1 cellular context compared by ENCODE assay signal in genomic region chr2:215460682-215461081, GRCh38.
TF ChIP-seq lines count a peak whose summit lies in the region.

No MANE protein-coding gene starts in this region.

TF ChIP-seq in HepG2, 621 proteins besides CTCF, POLR2A, EP300 and RAD21 (continued from another document and continues in another):
- TF ChIP-seq KIAA2018 (CRISPR knock-in tag; IDR thresholded peaks at IDR 0.05; ENCODE audit: borderline replicate concordance): no peak
- TF ChIP-seq ZBTB2 (CRISPR knock-in tag; IDR thresholded peaks at IDR 0.05; ENCODE audit: low read depth): no peak
- TF ChIP-seq HDAC2 (CRISPR knock-in tag; IDR thresholded peaks at IDR 0.05): no peak
- no peak for TF ChIP-seq POGK (CRISPR knock-in tag; conservative IDR thresholded peaks at IDR 0.05)
- TF ChIP-seq ASH2L (IDR thresholded peaks at IDR 0.05; ENCODE audit: insufficient read length, low read depth, low read length): no peak
- TF ChIP-seq RARA (CRISPR knock-in tag; IDR thresholded peaks at IDR 0.05): peak; percentile 71
- TF ChIP-seq TFDP2 (CRISPR knock-in tag; IDR thresholded peaks at IDR 0.05): no peak
- no peak; the same call in 1 of the 2 replicates for TF ChIP-seq GATA4 (IDR thresholded peaks at IDR 0.05; ENCODE audit: borderline replicate concordance, low read depth)
- TF ChIP-seq E2F5 (CRISPR knock-in tag; conservative IDR thresholded peaks at IDR 0.05): no peak
- TF ChIP-seq KAT8 (CRISPR knock-in tag; IDR thresholded peaks at IDR 0.05): no peak
- TF ChIP-seq ZNF225 (CRISPR knock-in tag; IDR thresholded peaks at IDR 0.05): no peak
- TF ChIP-seq ATRX (CRISPR knock-in tag; IDR thresholded peaks at IDR 0.05; ENCODE audit: borderline replicate concordance): no peak
- no peak for TF ChIP-seq RFX1 (IDR thresholded peaks at IDR 0.05)
- TF ChIP-seq CHCHD3 (CRISPR knock-in tag; IDR thresholded peaks at IDR 0.05): no peak
- no peak for TF ChIP-seq TERF1 (CRISPR knock-in tag; IDR thresholded peaks at IDR 0.05)
- no peak for TF ChIP-seq ZNF282 (IDR thresholded peaks at IDR 0.05; ENCODE audit: partially characterized antibody)
- no peak for TF ChIP-seq ZNF124 (CRISPR knock-in tag; IDR thresholded peaks at IDR 0.05)
- TF ChIP-seq ZNF362 (CRISPR knock-in tag; IDR thresholded peaks at IDR 0.05; ENCODE audit: borderline replicate concordance): no peak
- no peak for TF ChIP-seq ZNF280D (CRISPR knock-in tag; IDR thresholded peaks at IDR 0.05)
- peak; percentile 31; the same call in 1 of the 2 replicates for TF ChIP-seq HMG20A (CRISPR knock-in tag; IDR thresholded peaks at IDR 0.05; ENCODE audit: borderline replicate concordance)
- TF ChIP-seq ZNF383 (CRISPR knock-in tag; IDR thresholded peaks at IDR 0.05; ENCODE audit: borderline replicate concordance): no peak
- TF ChIP-seq MIER2 (CRISPR knock-in tag; IDR thresholded peaks at IDR 0.05): no peak
- TF ChIP-seq ZNF570 (CRISPR knock-in tag; IDR thresholded peaks at IDR 0.05; ENCODE audit: borderline replicate concordance): no peak
- no peak for TF ChIP-seq BORCS8-MEF2B (CRISPR knock-in tag; IDR thresholded peaks at IDR 0.05)
- 0 out of 2 replicates have a peak, but pooled peaks have one; percentile 45 for TF ChIP-seq ZMAT3 (CRISPR knock-in tag; conservative IDR thresholded peaks at IDR 0.05)
- TF ChIP-seq NFYC (CRISPR knock-in tag; IDR thresholded peaks at IDR 0.05): no peak
- TF ChIP-seq TARDBP (CRISPR knock-in tag; IDR thresholded peaks at IDR 0.05): no peak
- no peak for TF ChIP-seq HNRNPK (IDR thresholded peaks at IDR 0.05; ENCODE audit: low read depth, low read length, poor library complexity, severe bottlenecking)
- peak; percentile 37; the same call in 1 of the 2 replicates for TF ChIP-seq FOXJ3 (CRISPR knock-in tag; IDR thresholded peaks at IDR 0.05; ENCODE audit: borderline replicate concordance)
- TF ChIP-seq TCF12 (IDR thresholded peaks at IDR 0.05): no peak
- TF ChIP-seq TCF12 (CRISPR knock-in tag; IDR thresholded peaks at IDR 0.05): no peak
- TF ChIP-seq CREB1 (IDR thresholded peaks at IDR 0.05): no peak
- no peak for TF ChIP-seq CREB1 (CRISPR knock-in tag; IDR thresholded peaks at IDR 0.05)
- TF ChIP-seq HNRNPLL (IDR thresholded peaks at IDR 0.05; ENCODE audit: low read depth, low read length, poor library complexity, severe bottlenecking): no peak
- no peak for TF ChIP-seq SIN3B (IDR thresholded peaks at IDR 0.05; ENCODE audit: low read length)
- no peak for TF ChIP-seq ZNF83 (CRISPR knock-in tag; IDR thresholded peaks at IDR 0.05; ENCODE audit: borderline replicate concordance)
- no peak for TF ChIP-seq SMAD9 (CRISPR knock-in tag; IDR thresholded peaks at IDR 0.05)
- TF ChIP-seq ZSCAN12 (CRISPR knock-in tag; IDR thresholded peaks at IDR 0.05): no peak
- TF ChIP-seq ZMYM4 (CRISPR knock-in tag; IDR thresholded peaks at IDR 0.05): no peak
- TF ChIP-seq IRF2 (CRISPR knock-in tag; IDR thresholded peaks at IDR 0.05): 0 out of 2 replicates have a peak, but pooled peaks have one; percentile 33
- no peak for TF ChIP-seq SP140L (CRISPR knock-in tag; IDR thresholded peaks at IDR 0.05; ENCODE audit: borderline replicate concordance)
- no peak for TF ChIP-seq ZNF839 (CRISPR knock-in tag; IDR thresholded peaks at IDR 0.05; ENCODE audit: borderline replicate concordance)
- peak; percentile 60; the same call in 1 of the 2 replicates for TF ChIP-seq ZKSCAN8 (CRISPR knock-in tag; IDR thresholded peaks at IDR 0.05; ENCODE audit: borderline replicate concordance)
- TF ChIP-seq ZBTB25 (CRISPR knock-in tag; IDR thresholded peaks at IDR 0.05): no peak
- no peak for TF ChIP-seq ATM (IDR thresholded peaks at IDR 0.05; ENCODE audit: borderline replicate concordance)
- TF ChIP-seq YEATS4 (CRISPR knock-in tag; IDR thresholded peaks at IDR 0.05; ENCODE audit: borderline replicate concordance): no peak
- TF ChIP-seq REPIN1 (CRISPR knock-in tag; IDR thresholded peaks at IDR 0.05; ENCODE audit: borderline replicate concordance, low read depth): no peak
- no peak for TF ChIP-seq ISX (CRISPR knock-in tag; conservative IDR thresholded peaks at IDR 0.05)
